43 cellular contexts compared by ENCODE assay signal in genomic region chrX:27451324-27451723, GRCh38. TPM values are rescaled to one million over a fixed set of nuclear protein-coding genes. Genes with fewer than 3 reads are reported as not detected.
"Had no signal": no experiment of that assay in that cellular context is flagged by ENCODE, and none has a peak within 500 bp of the region (broad histone marks: within the 10 kb centered on the region; RNA-seq: fewer than 3 reads in every experiment).

No MANE protein-coding gene starts in this region.

- H3K4me1 Mint-ChIP-seq: activated naive CD4-positive, alpha-beta T cell treated with anti-CD3 and anti-CD28 coated beads, Interleukin-2, amount 10 ng/mL, durations not matched to agents 7 days and 5 days; activated naive CD4-positive, alpha-beta T cell treated with anti-CD3 and anti-CD28 coated beads, Interleukin-2, amount 50 U/mL, for 24 hours; activated naive CD8-positive, alpha-beta T cell treated with anti-CD3 and anti-CD28 coated beads for 36 hours; activated naive CD8-positive, alpha-beta T cell treated with anti-CD3 and anti-CD28 coated beads, Interleukin-2, amount 10 ng/mL, durations not matched to agents 7 days and 5 days; activated naive CD8-positive, alpha-beta T cell treated with anti-CD3 and anti-CD28 coated beads, Interleukin-2, amount 50 U/mL, for 24 hours; activated T-helper 17 cell treated with anti-CD3 and anti-CD28 coated beads, Interleukin-2, amount 50 U/mL, for 72 hours; brain; central memory CD8-positive, alpha-beta T cell had no signal

- H3K4me1 ChIP-seq: adrenal gland, ascending aorta, body of pancreas, breast epithelium had no signal

- H3K36me3 ChIP-seq: adrenal gland, ascending aorta, brain microvascular endothelial cell, breast epithelium, cardiac muscle cell had no signal

- H3K9me3 Mint-ChIP-seq: activated naive CD4-positive, alpha-beta T cell treated with anti-CD3 and anti-CD28 coated beads for 36 hours; activated naive CD4-positive, alpha-beta T cell treated with anti-CD3 and anti-CD28 coated beads, Interleukin-2, amount 10 ng/mL, durations not matched to agents 7 days and 5 days; activated naive CD4-positive, alpha-beta T cell treated with anti-CD3 and anti-CD28 coated beads, Interleukin-2, amount 50 U/mL, for 24 hours; activated naive CD8-positive, alpha-beta T cell treated with anti-CD3 and anti-CD28 coated beads for 36 hours; activated naive CD8-positive, alpha-beta T cell treated with anti-CD3 and anti-CD28 coated beads, Interleukin-2, amount 50 U/mL, for 24 hours; activated T-cell treated with anti-CD3 and anti-CD28 coated beads, Interleukin-2, amount 50 U/mL, for 24 hours; activated T-helper 1 cell treated with anti-CD3 and anti-CD28 coated beads, Interleukin-12 subunit alpha, Interleukin-12 subunit beta, Interleukin-2, Interleukin-4 antibody, amounts not matched to agents 30 ng/mL and 10 ng/mL and 1 ng/mL, durations not matched to agents 14 hours and 24 hours and 36 hours; activated T-helper 17 cell treated with anti-CD3 and anti-CD28 coated beads, Interleukin-2, amount 50 U/mL, for 72 hours had no signal

- H3K36me3 Mint-ChIP-seq: activated naive CD4-positive, alpha-beta T cell treated with anti-CD3 and anti-CD28 coated beads, Interleukin-2, amount 10 ng/mL, durations not matched to agents 7 days and 5 days; activated naive CD4-positive, alpha-beta T cell treated with anti-CD3 and anti-CD28 coated beads, Interleukin-2, amount 50 U/mL, for 24 hours; activated naive CD4-positive, alpha-beta T cell treated with anti-CD3 and anti-CD28 coated beads, Interleukin-2, amount 50 U/mL, for 72 hours; activated naive CD8-positive, alpha-beta T cell; activated naive CD8-positive, alpha-beta T cell treated with anti-CD3 and anti-CD28 coated beads for 36 hours; activated naive CD8-positive, alpha-beta T cell treated with anti-CD3 and anti-CD28 coated beads, Interleukin-2, amount 10 ng/mL, durations not matched to agents 7 days and 5 days; brain had no signal

- H3K27me3 Mint-ChIP-seq: activated naive CD4-positive, alpha-beta T cell treated with anti-CD3 and anti-CD28 coated beads, Interleukin-2, amount 10 ng/mL, durations not matched to agents 7 days and 5 days; activated naive CD4-positive, alpha-beta T cell treated with anti-CD3 and anti-CD28 coated beads, Interleukin-2, amount 50 U/mL, for 24 hours; activated naive CD8-positive, alpha-beta T cell; activated naive CD8-positive, alpha-beta T cell treated with anti-CD3 and anti-CD28 coated beads for 36 hours; activated naive CD8-positive, alpha-beta T cell treated with anti-CD3 and anti-CD28 coated beads, Interleukin-2, amount 10 ng/mL, durations not matched to agents 7 days and 5 days; activated naive CD8-positive, alpha-beta T cell treated with anti-CD3 and anti-CD28 coated beads, Interleukin-2, amount 50 U/mL, for 24 hours; activated T-helper 17 cell treated with anti-CD3 and anti-CD28 coated beads, Interleukin-2, amount 50 U/mL, for 72 hours; central memory CD8-positive, alpha-beta T cell had no signal

- H3K9me3 ChIP-seq: adrenal gland, ascending aorta, body of pancreas, breast epithelium had no signal

- H3K27ac ChIP-seq: adrenal gland, ascending aorta, body of pancreas, brain microvascular endothelial cell, breast epithelium, cardiac muscle cell had no signal

- H3K27ac Mint-ChIP-seq: activated naive CD4-positive, alpha-beta T cell treated with anti-CD3 and anti-CD28 coated beads for 36 hours; activated naive CD4-positive, alpha-beta T cell treated with anti-CD3 and anti-CD28 coated beads, Interleukin-2, amount 10 ng/mL, durations not matched to agents 7 days and 5 days; activated naive CD4-positive, alpha-beta T cell treated with anti-CD3 and anti-CD28 coated beads, Interleukin-2, amount 50 U/mL, for 24 hours; activated naive CD4-positive, alpha-beta T cell treated with anti-CD3 and anti-CD28 coated beads, Interleukin-2, amount 50 U/mL, for 72 hours; activated naive CD8-positive, alpha-beta T cell; activated naive CD8-positive, alpha-beta T cell treated with anti-CD3 and anti-CD28 coated beads for 36 hours; activated naive CD8-positive, alpha-beta T cell treated with anti-CD3 and anti-CD28 coated beads, Interleukin-2, amount 10 ng/mL, durations not matched to agents 7 days and 5 days; activated naive CD8-positive, alpha-beta T cell treated with anti-CD3 and anti-CD28 coated beads, Interleukin-2, amount 50 U/mL, for 24 hours; activated T-cell treated with anti-CD3 and anti-CD28 coated beads, Interleukin-2, amount 50 U/mL, for 24 hours; activated T-cell treated with anti-CD3 and anti-CD28 coated beads, Interleukin-2, amount 50 U/mL, for 72 hours; activated T-helper 1 cell treated with anti-CD3 and anti-CD28 coated beads, Interleukin-12 subunit alpha, Interleukin-12 subunit beta, Interleukin-2, Interleukin-4 antibody, amounts not matched to agents 30 ng/mL and 10 ng/mL and 1 ng/mL, durations not matched to agents 14 hours and 24 hours and 36 hours; activated T-helper 17 cell treated with anti-CD3 and anti-CD28 coated beads, Interleukin-2, amount 50 U/mL, for 72 hours; activated T-helper 2 cell treated with anti-CD3 and anti-CD28 coated beads, Interferon-gamma antibody, Interleukin-2, Interleukin-4, amounts not matched to agents 10 μg/mL and 5 μg/mL and 100 μg/mL, durations not matched to agents 14 hours and 24 hours and 36 hours; brain had no signal

- H3K4me3 Mint-ChIP-seq: activated naive CD4-positive, alpha-beta T cell treated with anti-CD3 and anti-CD28 coated beads for 36 hours; activated naive CD4-positive, alpha-beta T cell treated with anti-CD3 and anti-CD28 coated beads, Interleukin-2, amount 10 ng/mL, durations not matched to agents 7 days and 5 days; activated naive CD4-positive, alpha-beta T cell treated with anti-CD3 and anti-CD28 coated beads, Interleukin-2, amount 50 U/mL, for 24 hours; activated naive CD8-positive, alpha-beta T cell; activated naive CD8-positive, alpha-beta T cell treated with anti-CD3 and anti-CD28 coated beads for 36 hours; activated naive CD8-positive, alpha-beta T cell treated with anti-CD3 and anti-CD28 coated beads, Interleukin-2, amount 10 ng/mL, durations not matched to agents 7 days and 5 days; activated naive CD8-positive, alpha-beta T cell treated with anti-CD3 and anti-CD28 coated beads, Interleukin-2, amount 50 U/mL, for 24 hours; activated T-cell treated with anti-CD3 and anti-CD28 coated beads, Interleukin-2, amount 50 U/mL, for 24 hours; activated T-cell treated with anti-CD3 and anti-CD28 coated beads, Interleukin-2, amount 50 U/mL, for 4 hours; activated T-cell treated with anti-CD3 and anti-CD28 coated beads, Interleukin-2, amount 50 U/mL, for 72 hours; activated T-helper 1 cell treated with anti-CD3 and anti-CD28 coated beads, Interleukin-12 subunit alpha, Interleukin-12 subunit beta, Interleukin-2, Interleukin-4 antibody, amounts not matched to agents 30 ng/mL and 10 ng/mL and 1 ng/mL, durations not matched to agents 14 hours and 24 hours and 36 hours; activated T-helper 17 cell treated with anti-CD3 and anti-CD28 coated beads, Interleukin-2, amount 50 U/mL, for 72 hours; brain; central memory CD8-positive, alpha-beta T cell had no signal

- H3K4me3 ChIP-seq: adrenal gland, ascending aorta, body of pancreas, breast epithelium, cardiac muscle cell had no signal

- DNase-seq: activated effector memory CD4-positive, alpha-beta T cell treated with anti-CD3 and anti-CD28 coated beads, Interleukin-2, amount 50 U/mL, for 16 hours; activated effector memory CD4-positive, alpha-beta T cell treated with Interleukin-2 at 50 U/mL for 16 hours; activated gamma-delta T cell; activated gamma-delta T cell treated with Interleukin-2 at 50 U/mL for 16 hours; activated naive CD4-positive, alpha-beta T cell; activated naive CD4-positive, alpha-beta T cell treated with anti-CD3 and anti-CD28 coated beads for 36 hours; activated naive CD4-positive, alpha-beta T cell treated with anti-CD3 and anti-CD28 coated beads, Interleukin-2, amount 10 ng/mL, durations not matched to agents 7 days and 5 days; activated naive CD4-positive, alpha-beta T cell treated with anti-CD3 and anti-CD28 coated beads, Interleukin-2, amount 50 U/mL, for 16 hours; activated naive CD4-positive, alpha-beta T cell treated with Interleukin-2 at 50 U/mL for 16 hours; activated naive CD8-positive, alpha-beta T cell treated with anti-CD3 and anti-CD28 coated beads for 36 hours; activated naive CD8-positive, alpha-beta T cell treated with anti-CD3 and anti-CD28 coated beads, Interleukin-2, amount 10 ng/mL, durations not matched to agents 7 days and 5 days; activated naive CD8-positive, alpha-beta T cell treated with anti-CD3 and anti-CD28 coated beads, Interleukin-2, amount 50 U/mL, for 24 hours; activated T-cell treated with anti-CD3 and anti-CD28 coated beads, Interleukin-2, amount 50 U/mL, for 24 hours; activated T-cell treated with anti-CD3 and anti-CD28 coated beads, Interleukin-2, amount 50 U/mL, for 4 hours; activated T-cell treated with anti-CD3 and anti-CD28 coated beads, Interleukin-2, amount 50 U/mL, for 48 hours; activated T-cell treated with anti-CD3 and anti-CD28 coated beads, Interleukin-2, amount 50 U/mL, for 72 hours; adrenal gland; amniotic stem cell; amygdala; anterior cingulate cortex; aorta; body of pancreas; brain microvascular endothelial cell; caudate nucleus; central memory CD4-positive, alpha-beta T cell; cerebellar nuclear complex had no signal

- H3K27me3 ChIP-seq: adrenal gland, ascending aorta, body of pancreas, brain microvascular endothelial cell, breast epithelium, cardiac muscle cell had no signal

- ATAC-seq: activated naive CD4-positive, alpha-beta T cell treated with anti-CD3 and anti-CD28 coated beads, Interleukin-2, amount 50 U/mL, for 72 hours; activated naive CD8-positive, alpha-beta T cell treated with anti-CD3 and anti-CD28 coated beads, Interleukin-2, amount 50 U/mL, for 24 hours; activated T-cell treated with anti-CD3 and anti-CD28 coated beads, Interleukin-2, amount 50 U/mL, for 4 hours; activated T-cell treated with anti-CD3 and anti-CD28 coated beads, Interleukin-2, amount 50 U/mL, for 72 hours; activated T-helper 17 cell treated with anti-CD3 and anti-CD28 coated beads, Interleukin-2, amount 50 U/mL, for 72 hours; body of pancreas had no signal

- FAIRE-seq: astrocyte, bronchial epithelial cell had no signal

RNA-seq across cellular contexts. Expression of gene PPP4R3C, which starts 11.8 kb away (rescaled TPM):
- total RNA-seq: activated naive CD4-positive, alpha-beta T cell treated with anti-CD3 and anti-CD28 coated beads for 36 hours; activated naive CD4-positive, alpha-beta T cell treated with anti-CD3 and anti-CD28 coated beads, Interleukin-2, amount 50 U/mL, for 72 hours; activated naive CD8-positive, alpha-beta T cell treated with anti-CD3 and anti-CD28 coated beads for 36 hours; activated naive CD8-positive, alpha-beta T cell treated with anti-CD3 and anti-CD28 coated beads, Interleukin-2, amount 10 ng/mL, durations not matched to agents 7 days and 5 days; activated T-cell treated with anti-CD3 and anti-CD28 coated beads, Interleukin-2, amount 50 U/mL, for 4 hours; activated T-cell treated with anti-CD3 and anti-CD28 coated beads, Interleukin-2, amount 50 U/mL, for 72 hours; activated T-helper 1 cell treated with anti-CD3 and anti-CD28 coated beads, Interleukin-12 subunit alpha, Interleukin-12 subunit beta, Interleukin-2, Interleukin-4 antibody, amounts not matched to agents 30 ng/mL and 10 ng/mL and 1 ng/mL, durations not matched to agents 14 hours and 24 hours and 36 hours; activated T-helper 17 cell treated with anti-CD3 and anti-CD28 coated beads, Interleukin-2, amount 50 U/mL, for 72 hours; activated T-helper 2 cell treated with anti-CD3 and anti-CD28 coated beads, Interferon-gamma antibody, Interleukin-2, Interleukin-4, amounts not matched to agents 10 μg/mL and 5 μg/mL and 100 μg/mL, durations not matched to agents 14 hours and 24 hours and 36 hours; adrenal gland; aorta; ascending aorta; astrocyte; body of pancreas; breast epithelium; bronchial epithelial cell; cardiac muscle cell; cardiac septum; cerebellum; chondrocyte had no signal
- polyA plus RNA-seq: adipose tissue, adrenal gland, aorta, cardiac muscle cell had no signal
